ENCODE assay signal across 1 cellular context in the genomic region with DNA sequence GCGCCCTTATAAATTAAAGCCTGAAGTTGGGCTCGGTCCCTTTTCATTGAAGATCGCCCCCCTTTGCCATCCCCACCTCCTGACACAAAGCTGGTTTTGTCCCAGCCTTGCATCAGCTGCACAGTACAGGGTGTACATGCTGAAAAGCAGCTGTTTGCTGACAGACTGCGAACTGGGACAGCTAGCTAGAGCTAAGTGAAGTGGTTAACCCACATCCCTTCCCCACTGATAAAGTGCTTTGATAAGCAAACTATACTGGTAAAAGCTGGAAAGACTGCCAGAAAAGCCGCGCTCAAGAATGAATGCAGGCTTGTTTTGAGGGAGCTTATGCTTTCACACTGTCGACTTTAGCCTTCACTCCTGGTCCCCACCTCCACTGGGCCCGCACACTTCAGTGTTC.
TF ChIP-seq lines count a peak whose summit lies in the region.

No MANE protein-coding gene starts in this region.

TF ChIP-seq in IMR-90, 13 proteins besides CTCF, POLR2A, EP300 and RAD21 (continued from another document):
- TF ChIP-seq, protein P1, sequence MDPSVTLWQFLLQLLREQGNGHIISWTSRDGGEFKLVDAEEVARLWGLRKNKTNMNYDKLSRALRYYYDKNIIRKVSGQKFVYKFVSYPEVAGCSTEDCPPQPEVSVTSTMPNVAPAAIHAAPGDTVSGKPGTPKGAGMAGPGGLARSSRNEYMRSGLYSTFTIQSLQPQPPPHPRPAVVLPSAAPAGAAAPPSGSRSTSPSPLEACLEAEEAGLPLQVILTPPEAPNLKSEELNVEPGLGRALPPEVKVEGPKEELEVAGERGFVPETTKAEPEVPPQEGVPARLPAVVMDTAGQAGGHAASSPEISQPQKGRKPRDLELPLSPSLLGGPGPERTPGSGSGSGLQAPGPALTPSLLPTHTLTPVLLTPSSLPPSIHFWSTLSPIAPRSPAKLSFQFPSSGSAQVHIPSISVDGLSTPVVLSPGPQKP (IDR thresholded peaks at IDR 0.05; ENCODE audit: borderline replicate concordance, low read depth, low read length) = no peak
- TF ChIP-seq NFE2L2 (IDR thresholded peaks at IDR 0.05; ENCODE audit: low read depth, low read length) = no peak
TF ChIP-seq in IMR-90: peak in this region for 0.
